1 cellular context compared by ENCODE assay signal in the genomic region with DNA sequence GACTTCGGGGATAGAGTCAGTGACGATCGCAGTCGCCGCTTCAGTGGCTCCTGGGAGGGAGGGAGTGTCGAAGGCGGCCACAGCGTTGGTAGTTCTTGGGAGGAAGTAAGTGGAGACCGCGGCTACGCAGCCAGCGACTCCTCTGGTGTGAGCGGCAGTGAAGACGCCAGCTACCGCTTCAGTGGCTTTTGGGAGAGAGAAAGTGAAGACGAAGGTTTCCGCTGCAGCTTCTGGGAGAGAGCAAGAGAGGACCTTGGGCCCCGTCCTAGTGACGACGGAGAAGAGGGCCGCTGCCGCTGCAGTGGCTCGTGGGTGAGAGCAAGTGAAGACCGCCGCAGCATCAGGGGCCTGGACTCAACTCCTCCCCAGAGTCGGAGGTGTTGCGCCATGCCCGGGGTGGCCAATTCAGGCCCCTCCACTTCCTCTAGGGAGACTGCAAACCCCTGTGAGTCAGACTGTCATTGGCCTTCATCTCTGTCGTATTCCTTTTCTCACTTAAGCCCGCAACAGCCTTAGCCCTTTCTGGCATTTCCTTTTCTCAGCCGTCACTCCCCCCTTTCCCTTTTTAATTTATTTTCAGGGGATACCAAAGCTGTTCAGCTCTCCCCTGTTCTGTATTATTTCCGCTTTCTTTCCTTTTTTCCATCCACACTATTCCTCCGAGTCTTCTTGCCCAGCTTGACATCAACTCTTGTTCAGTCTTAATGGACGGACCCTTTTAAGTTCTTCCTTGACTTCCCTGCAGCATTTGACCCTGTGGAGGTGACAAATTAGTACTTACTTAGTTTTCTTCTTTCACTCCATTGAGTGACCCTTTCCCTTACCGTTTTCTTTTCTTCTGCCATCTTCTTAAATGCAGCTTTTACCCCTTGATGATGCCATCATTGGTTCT.
TF ChIP-seq lines count a peak whose summit lies in the region.

No MANE protein-coding gene starts in this region.

TF ChIP-seq in HEK293, 187 proteins besides CTCF, POLR2A, EP300 and RAD21 (continued from another document and continues in another):
- TF ChIP-seq, protein P1, sequence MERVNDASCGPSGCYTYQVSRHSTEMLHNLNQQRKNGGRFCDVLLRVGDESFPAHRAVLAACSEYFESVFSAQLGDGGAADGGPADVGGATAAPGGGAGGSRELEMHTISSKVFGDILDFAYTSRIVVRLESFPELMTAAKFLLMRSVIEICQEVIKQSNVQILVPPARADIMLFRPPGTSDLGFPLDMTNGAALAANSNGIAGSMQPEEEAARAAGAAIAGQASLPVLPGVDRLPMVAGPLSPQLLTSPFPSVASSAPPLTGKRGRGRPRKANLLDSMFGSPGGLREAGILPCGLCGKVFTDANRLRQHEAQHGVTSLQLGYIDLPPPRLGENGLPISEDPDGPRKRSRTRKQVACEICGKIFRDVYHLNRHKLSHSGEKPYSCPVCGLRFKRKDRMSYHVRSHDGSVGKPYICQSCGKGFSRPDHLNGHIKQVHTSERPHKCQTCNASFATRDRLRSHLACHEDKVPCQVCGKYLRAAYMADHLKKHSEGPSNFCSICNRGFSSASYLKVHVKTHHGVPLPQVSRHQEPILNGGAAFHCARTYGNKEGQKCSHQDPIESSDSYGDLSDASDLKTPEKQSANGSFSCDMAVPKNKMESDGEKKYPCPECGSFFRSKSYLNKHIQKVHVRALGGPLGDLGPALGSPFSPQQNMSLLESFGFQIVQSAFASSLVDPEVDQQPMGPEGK (tag by site-specific recombination; IDR thresholded peaks at IDR 0.05), result peak; percentile 68
- no peak for TF ChIP-seq ZNF37A (tag by site-specific recombination; IDR thresholded peaks at IDR 0.05)
- no peak for TF ChIP-seq ZBTB7A (tag by site-specific recombination; IDR thresholded peaks at IDR 0.05; ENCODE audit: low read depth)
- no peak for TF ChIP-seq MEIS1 (CRISPR knock-in tag; IDR thresholded peaks at IDR 0.05; ENCODE audit: borderline replicate concordance)
- TF ChIP-seq ZNF768 (tag by site-specific recombination; IDR thresholded peaks at IDR 0.05), result no peak
- no peak for TF ChIP-seq ZNF10 (tag by site-specific recombination; IDR thresholded peaks at IDR 0.05)
- TF ChIP-seq ZNF155 (tag by site-specific recombination; IDR thresholded peaks at IDR 0.05), result no peak
- TF ChIP-seq ZNF140 (tag by site-specific recombination; IDR thresholded peaks at IDR 0.05), result no peak
- TF ChIP-seq OVOL3 (tag by site-specific recombination; IDR thresholded peaks at IDR 0.05), result no peak
- no peak for TF ChIP-seq ZNF366 (tag by site-specific recombination; conservative IDR thresholded peaks at IDR 0.05)
- TF ChIP-seq ZNF335 (tag by site-specific recombination; conservative IDR thresholded peaks at IDR 0.05), result peak; percentile 85
- TF ChIP-seq, protein P2, sequence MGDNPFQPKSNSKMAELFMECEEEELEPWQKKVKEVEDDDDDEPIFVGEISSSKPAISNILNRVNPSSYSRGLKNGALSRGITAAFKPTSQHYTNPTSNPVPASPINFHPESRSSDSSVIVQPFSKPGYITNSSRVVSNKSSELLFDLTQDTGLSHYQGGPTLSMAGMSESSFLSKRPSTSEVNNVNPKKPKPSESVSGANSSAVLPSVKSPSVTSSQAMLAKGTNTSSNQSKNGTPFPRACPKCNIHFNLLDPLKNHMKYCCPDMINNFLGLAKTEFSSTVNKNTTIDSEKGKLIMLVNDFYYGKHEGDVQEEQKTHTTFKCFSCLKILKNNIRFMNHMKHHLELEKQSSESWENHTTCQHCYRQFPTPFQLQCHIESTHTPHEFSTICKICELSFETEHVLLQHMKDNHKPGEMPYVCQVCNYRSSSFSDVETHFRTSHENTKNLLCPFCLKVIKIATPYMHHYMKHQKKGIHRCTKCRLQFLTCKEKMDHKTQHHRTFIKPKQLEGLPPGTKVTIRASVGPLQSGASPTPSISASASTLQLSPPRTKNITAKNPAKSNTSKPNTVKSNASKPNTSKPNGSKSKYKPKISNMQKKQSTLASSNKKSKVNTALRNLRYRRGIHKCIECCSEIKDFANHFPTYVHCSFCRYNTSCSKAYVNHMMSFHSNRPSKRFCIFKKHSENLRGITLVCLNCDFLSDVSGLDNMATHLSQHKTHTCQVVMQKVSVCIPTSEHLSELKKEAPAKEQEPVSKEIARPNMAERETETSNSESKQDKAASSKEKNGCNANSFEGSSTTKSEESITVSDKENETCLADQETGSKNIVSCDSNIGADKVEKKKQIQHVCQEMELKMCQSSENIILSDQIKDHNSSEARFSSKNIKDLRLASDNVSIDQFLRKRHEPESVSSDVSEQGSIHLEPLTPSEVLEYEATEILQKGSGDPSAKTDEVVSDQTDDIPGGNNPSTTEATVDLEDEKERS (tag by site-specific recombination; IDR thresholded peaks at IDR 0.05), result no peak
- TF ChIP-seq ZNF645 (tag by site-specific recombination; IDR thresholded peaks at IDR 0.05), result no peak
- TF ChIP-seq ZNF555 (tag by site-specific recombination; conservative IDR thresholded peaks at IDR 0.05), result no peak
- peak; percentile 87 for TF ChIP-seq ZFP69B (tag by site-specific recombination; IDR thresholded peaks at IDR 0.05)
- TF ChIP-seq, protein P3, sequence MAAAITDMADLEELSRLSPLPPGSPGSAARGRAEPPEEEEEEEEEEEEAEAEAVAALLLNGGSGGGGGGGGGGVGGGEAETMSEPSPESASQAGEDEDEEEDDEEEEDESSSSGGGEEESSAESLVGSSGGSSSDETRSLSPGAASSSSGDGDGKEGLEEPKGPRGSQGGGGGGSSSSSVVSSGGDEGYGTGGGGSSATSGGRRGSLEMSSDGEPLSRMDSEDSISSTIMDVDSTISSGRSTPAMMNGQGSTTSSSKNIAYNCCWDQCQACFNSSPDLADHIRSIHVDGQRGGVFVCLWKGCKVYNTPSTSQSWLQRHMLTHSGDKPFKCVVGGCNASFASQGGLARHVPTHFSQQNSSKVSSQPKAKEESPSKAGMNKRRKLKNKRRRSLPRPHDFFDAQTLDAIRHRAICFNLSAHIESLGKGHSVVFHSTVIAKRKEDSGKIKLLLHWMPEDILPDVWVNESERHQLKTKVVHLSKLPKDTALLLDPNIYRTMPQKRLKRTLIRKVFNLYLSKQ (tag by site-specific recombination; IDR thresholded peaks at IDR 0.05; ENCODE audit: borderline replicate concordance), result no peak
- 0 out of 2 replicates have a peak, but pooled peaks have one; percentile 21 for TF ChIP-seq ZEB2 (tag by site-specific recombination; IDR thresholded peaks at IDR 0.05)
- no peak for TF ChIP-seq ZNF561 (tag by site-specific recombination; IDR thresholded peaks at IDR 0.05; ENCODE audit: borderline replicate concordance)
- TF ChIP-seq SP7 (tag by site-specific recombination; IDR thresholded peaks at IDR 0.05), result no peak
- TF ChIP-seq, protein P4, sequence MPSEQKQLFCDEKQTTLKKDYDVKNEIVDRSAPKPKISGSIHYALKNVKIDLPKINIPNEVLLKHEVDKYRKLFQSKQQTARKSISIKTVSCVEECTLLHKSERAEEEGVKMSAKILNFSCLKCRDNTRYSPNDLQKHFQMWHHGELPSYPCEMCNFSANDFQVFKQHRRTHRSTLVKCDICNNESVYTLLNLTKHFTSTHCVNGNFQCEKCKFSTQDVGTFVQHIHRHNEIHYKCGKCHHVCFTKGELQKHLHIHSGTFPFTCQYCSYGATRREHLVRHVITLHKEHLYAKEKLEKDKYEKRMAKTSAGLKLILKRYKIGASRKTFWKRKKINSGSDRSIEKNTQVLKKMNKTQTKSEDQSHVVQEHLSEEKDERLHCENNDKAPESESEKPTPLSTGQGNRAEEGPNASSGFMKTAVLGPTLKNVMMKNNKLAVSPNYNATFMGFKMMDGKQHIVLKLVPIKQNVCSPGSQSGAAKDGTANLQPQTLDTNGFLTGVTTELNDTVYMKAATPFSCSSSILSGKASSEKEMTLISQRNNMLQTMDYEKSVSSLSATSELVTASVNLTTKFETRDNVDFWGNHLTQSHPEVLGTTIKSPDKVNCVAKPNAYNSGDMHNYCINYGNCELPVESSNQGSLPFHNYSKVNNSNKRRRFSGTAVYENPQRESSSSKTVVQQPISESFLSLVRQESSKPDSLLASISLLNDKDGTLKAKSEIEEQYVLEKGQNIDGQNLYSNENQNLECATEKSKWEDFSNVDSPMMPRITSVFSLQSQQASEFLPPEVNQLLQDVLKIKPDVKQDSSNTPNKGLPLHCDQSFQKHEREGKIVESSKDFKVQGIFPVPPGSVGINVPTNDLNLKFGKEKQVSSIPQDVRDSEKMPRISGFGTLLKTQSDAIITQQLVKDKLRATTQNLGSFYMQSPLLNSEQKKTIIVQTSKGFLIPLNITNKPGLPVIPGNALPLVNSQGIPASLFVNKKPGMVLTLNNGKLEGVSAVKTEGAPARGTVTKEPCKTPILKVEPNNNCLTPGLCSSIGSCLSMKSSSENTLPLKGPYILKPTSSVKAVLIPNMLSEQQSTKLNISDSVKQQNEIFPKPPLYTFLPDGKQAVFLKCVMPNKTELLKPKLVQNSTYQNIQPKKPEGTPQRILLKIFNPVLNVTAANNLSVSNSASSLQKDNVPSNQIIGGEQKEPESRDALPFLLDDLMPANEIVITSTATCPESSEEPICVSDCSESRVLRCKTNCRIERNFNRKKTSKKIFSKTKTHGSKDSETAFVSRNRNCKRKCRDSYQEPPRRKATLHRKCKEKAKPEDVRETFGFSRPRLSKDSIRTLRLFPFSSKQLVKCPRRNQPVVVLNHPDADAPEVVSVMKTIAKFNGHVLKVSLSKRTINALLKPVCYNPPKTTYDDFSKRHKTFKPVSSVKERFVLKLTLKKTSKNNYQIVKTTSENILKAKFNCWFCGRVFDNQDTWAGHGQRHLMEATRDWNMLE (tag by site-specific recombination; conservative IDR thresholded peaks at IDR 0.05; ENCODE audit: low read depth), result no peak
- no peak for TF ChIP-seq ZBTB49 (tag by site-specific recombination; IDR thresholded peaks at IDR 0.05; ENCODE audit: low read depth)
- no peak for TF ChIP-seq ZNF624 (tag by site-specific recombination; IDR thresholded peaks at IDR 0.05)
- TF ChIP-seq REST (tag by site-specific recombination; IDR thresholded peaks at IDR 0.05), result no peak; the same call in 1 of the 2 replicates
- TF ChIP-seq GLI2 (tag by site-specific recombination; IDR thresholded peaks at IDR 0.05; ENCODE audit: borderline replicate concordance, low read depth), result no peak
- TF ChIP-seq ZNF24 (tag by site-specific recombination; IDR thresholded peaks at IDR 0.05), result no peak
- peak; percentile 46 for TF ChIP-seq GLIS2 (tag by site-specific recombination; IDR thresholded peaks at IDR 0.05)
- no peak for TF ChIP-seq SP3 (tag by site-specific recombination; IDR thresholded peaks at IDR 0.05)
